In genomic region chr13:105213512-105213911, GRCh38 we compare ENCODE assay signal across 16 cellular contexts.
DNase-seq lines count a peak whose midpoint lies in the region; ATAC-seq, FAIRE-seq and TF ChIP-seq lines count a peak whose summit lies in the region.
"Had no signal": no experiment of that assay in that cellular context is flagged by ENCODE, and none has a peak within 500 bp of the region (broad histone marks: within the 10 kb centered on the region; RNA-seq: fewer than 3 reads in every experiment).

No MANE protein-coding gene starts in this region.

- H3K27me3 ChIP-seq in BE2C (no peaks in the 10 kb centered on the region), WERI-Rb-1 (ENCODE audit: insufficient read depth, low read depth, severe bottlenecking) (no peaks in the 10 kb centered on the region)
- H3K27me3 ChIP-seq: SJSA1 had no signal

- H3K27ac Mint-ChIP-seq in glutamatergic neuron (ENCODE audit: unreplicated experiment) (no peak overlapping the region), T-cell (no peak overlapping the region)
- H3K27ac Mint-ChIP-seq: CD4-positive, CD25-positive, alpha-beta regulatory T cell had no signal

- H3K9me3 ChIP-seq in BE2C (no peaks in the 10 kb centered on the region), WERI-Rb-1 (ENCODE audit: severe bottlenecking) (no peaks in the 10 kb centered on the region)
- H3K9me3 ChIP-seq: SJSA1 had no signal

- no peak overlapping the region for H3K4me3 ChIP-seq in BE2C (ENCODE audit: low read depth, low read length)
- no peak overlapping the region for H3K4me3 ChIP-seq in WERI-Rb-1 (ENCODE audit: low read depth, low read length)
- H3K4me3 ChIP-seq: SJSA1 had no signal

- DNase-seq in BE2C, result peak; percentile 10
- DNase-seq in H54 (ENCODE audit: insufficient read length, low spot score), result no peak
- DNase-seq in WERI-Rb-1, result no peak
- DNase-seq in glutamatergic neuron, result peak; percentile 23
- DNase-seq in NCI-H446 treated with DMSO at 0.1 percent for 48 hours (lab: John Stamatoyannopoulos, UW), result no peak
- no peak for DNase-seq in T-cell
- no peak for DNase-seq in NCI-H345 treated with DMSO at 0.1 percent for 48 hours (lab: John Stamatoyannopoulos, UW; ENCODE audit: unreplicated experiment)
- no peak for DNase-seq in HuH-7 (ENCODE audit: low spot score)
- DNase-seq: AML-193; Calu3; CD4-positive, CD25-positive, alpha-beta regulatory T cell; NCI-H1930; NCI-H526; NK-92 treated with Interleukin-12 subunit alpha and Interleukin-12 subunit beta, amount 100 ng/mL, for 24 hours had no signal

- POLR2A ChIA-PET in T-cell (lab: Charles Lee), result no interaction called here

- H3K36me3 ChIP-seq in BE2C (no peaks in the 10 kb centered on the region), WERI-Rb-1 (no peaks in the 10 kb centered on the region)
- H3K36me3 ChIP-seq: SJSA1 had no signal

- peaks cover 1% of the 10 kb centered on the region for H3K4me1 Mint-ChIP-seq in glutamatergic neuron (ENCODE audit: low read depth, unreplicated experiment)
- no peaks in the 10 kb centered on the region for H3K4me1 Mint-ChIP-seq in T-cell
- H3K4me1 Mint-ChIP-seq: CD4-positive, CD25-positive, alpha-beta regulatory T cell had no signal

- H3K9me3 Mint-ChIP-seq in glutamatergic neuron (ENCODE audit: unreplicated experiment), result no peaks in the 10 kb centered on the region
- no peaks in the 10 kb centered on the region for H3K9me3 Mint-ChIP-seq in T-cell

- TF ChIP-seq CTCF in BE2C (IDR thresholded peaks at IDR 0.05; ENCODE audit: low read depth, low read length) (peak; percentile 21; the same call in 1 of the 2 replicates), WERI-Rb-1 (IDR thresholded peaks at IDR 0.05; ENCODE audit: low read depth, low read length) (peak; percentile 29; the same call in 1 of the 2 replicates), glutamatergic neuron (IDR thresholded peaks at IDR 0.05; ENCODE audit: partially characterized antibody, unreplicated experiment) (no peak)

- ATAC-seq in T-cell (replicated peaks in 1 of 4), result no peak

- TF ChIP-seq POLR2A in H54 (IDR thresholded peaks at IDR 0.05; ENCODE audit: low read depth, low read length), result no peak

- H3K36me3 Mint-ChIP-seq in glutamatergic neuron (ENCODE audit: unreplicated experiment), result no peaks in the 10 kb centered on the region
- H3K36me3 Mint-ChIP-seq in T-cell, result no peaks in the 10 kb centered on the region
- H3K36me3 Mint-ChIP-seq: CD4-positive, CD25-positive, alpha-beta regulatory T cell had no signal

- no peaks in the 10 kb centered on the region for H3K4me1 ChIP-seq in BE2C
- H3K4me1 ChIP-seq: SJSA1 had no signal

- FAIRE-seq in H54 (lab: Jason Lieb, UNC), result peak; percentile 78

- no peaks in the 10 kb centered on the region for H3K27me3 Mint-ChIP-seq in glutamatergic neuron (ENCODE audit: unreplicated experiment)
- no peaks in the 10 kb centered on the region for H3K27me3 Mint-ChIP-seq in T-cell
- H3K27me3 Mint-ChIP-seq: CD4-positive, CD25-positive, alpha-beta regulatory T cell had no signal

- H3K27ac ChIP-seq in WERI-Rb-1, result no peak overlapping the region
- H3K27ac ChIP-seq: RWPE1, SJSA1 had no signal

- CTCF ChIA-PET in T-cell (lab: Charles Lee), result no interaction called here

- H3K4me3 Mint-ChIP-seq in glutamatergic neuron (ENCODE audit: unreplicated experiment) (no peak overlapping the region), T-cell (no peak overlapping the region)
- H3K4me3 Mint-ChIP-seq: CD4-positive, CD25-positive, alpha-beta regulatory T cell had no signal

Comparison
In these comparisons a context has a peak if more than half of its experiments do, and no peak if none do; other contexts are left out.
1. DNase-seq: peak in BE2C (single experiment) and glutamatergic neuron (single experiment); none in H54 (single experiment), WERI-Rb-1 (single experiment), NCI-H446 treated with DMSO at 0.1 percent for 48 hours (single experiment), T-cell (0 of 34), NCI-H345 treated with DMSO at 0.1 percent for 48 hours (single experiment) and HuH-7 (single experiment).